Comparison of ENCODE assay signal across 2 cellular contexts in genomic region chr2:84954329-84954728, GRCh38.
TF ChIP-seq lines count a peak whose summit lies in the region.

No MANE protein-coding gene starts in this region.

TF ChIP-seq in H1, 55 proteins besides CTCF, POLR2A, EP300 and RAD21:
- TF ChIP-seq SIX5 (IDR thresholded peaks at IDR 0.05; ENCODE audit: low read depth, low read length), result no peak
- no peak for TF ChIP-seq NRF1 (IDR thresholded peaks at IDR 0.05; ENCODE audit: low read depth, low read length)
- TF ChIP-seq NANOG (IDR thresholded peaks at IDR 0.05; ENCODE audit: insufficient read depth, low read depth, low read length, poor library complexity, severe bottlenecking), result no peak
- no peak for TF ChIP-seq YY1 (IDR thresholded peaks at IDR 0.05; ENCODE audit: low read depth, low read length)
- TF ChIP-seq RXRA (IDR thresholded peaks at IDR 0.05; ENCODE audit: insufficient read depth, low read depth, low read length), result no peak
TF ChIP-seq in H1: peak in this region for 0.

TF ChIP-seq in SK-N-SH, 30 proteins besides CTCF, POLR2A, EP300 and RAD21:
- TF ChIP-seq CHD2 (IDR thresholded peaks at IDR 0.05; ENCODE audit: low read length, partially characterized antibody) (no peak), RFX5 (IDR thresholded peaks at IDR 0.05; ENCODE audit: low read length) (no peak), GATA2 (CRISPR knock-in tag; IDR thresholded peaks at IDR 0.05) (no peak), TEAD4 (IDR thresholded peaks at IDR 0.05; ENCODE audit: borderline replicate concordance, insufficient read depth) (no peak), ZBTB33 (IDR thresholded peaks at IDR 0.05; ENCODE audit: borderline replicate concordance, low read depth) (no peak)
